ENCODE assay signal across 1 cellular context in the genomic region with DNA sequence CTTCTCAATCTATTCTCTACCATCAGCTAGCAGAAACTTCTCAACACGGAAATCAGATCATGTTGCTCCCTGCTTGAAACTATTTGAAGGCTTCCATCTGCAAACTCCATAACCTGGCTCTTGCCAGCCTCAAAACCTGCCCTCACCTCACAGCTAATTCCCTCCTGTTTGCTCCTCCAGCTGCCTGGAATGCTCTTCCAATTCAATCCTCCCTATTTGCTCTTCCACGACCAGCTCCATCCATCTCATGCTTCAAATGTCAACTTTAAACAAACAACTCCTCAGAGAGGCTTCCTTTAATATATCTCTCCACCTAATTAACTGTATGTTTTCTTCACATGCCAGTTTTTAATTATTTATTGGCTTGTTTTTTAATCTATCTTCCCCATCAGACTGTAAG.
TF ChIP-seq lines count a peak whose summit lies in the region.

No MANE protein-coding gene starts in this region.

TF ChIP-seq in GM12878, 131 proteins besides CTCF, POLR2A, EP300 and RAD21:
- TF ChIP-seq SRF (IDR thresholded peaks at IDR 0.05; ENCODE audit: low read depth in 2 of 2, low read length in 2 of 2) (no peak), HCFC1 (IDR thresholded peaks at IDR 0.05; ENCODE audit: low read length) (no peak), SUPT20H (IDR thresholded peaks at IDR 0.05; ENCODE audit: borderline replicate concordance, control insufficient read depth, low read depth, low read length) (no peak), CBFB (IDR thresholded peaks at IDR 0.05; ENCODE audit: low read depth) (no peak), SUZ12 (IDR thresholded peaks at IDR 0.05; ENCODE audit: unreplicated experiment) (no peak), CHD2 (IDR thresholded peaks at IDR 0.05; ENCODE audit: borderline replicate concordance, low read depth, low read length) (no peak), ZNF274 (IDR thresholded peaks at IDR 0.05; ENCODE audit: insufficient read depth, insufficient read length) (no peak), CHD4 (IDR thresholded peaks at IDR 0.05) (no peak), EZH2 (IDR thresholded peaks at IDR 0.05; ENCODE audit: borderline replicate concordance, control insufficient read depth, low read depth, low read length) (no peak), RB1 (IDR thresholded peaks at IDR 0.05; ENCODE audit: borderline replicate concordance) (no peak), KAT2A (conservative IDR thresholded peaks at IDR 0.05; ENCODE audit: control insufficient read depth, low read depth, low read length) (no peak)
- TF ChIP-seq, protein P1, sequence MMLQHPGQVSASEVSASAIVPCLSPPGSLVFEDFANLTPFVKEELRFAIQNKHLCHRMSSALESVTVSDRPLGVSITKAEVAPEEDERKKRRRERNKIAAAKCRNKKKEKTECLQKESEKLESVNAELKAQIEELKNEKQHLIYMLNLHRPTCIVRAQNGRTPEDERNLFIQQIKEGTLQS (IDR thresholded peaks at IDR 0.05; ENCODE audit: borderline replicate concordance, extremely low read depth, low read depth, low read length): no peak
